19 cellular contexts compared by ENCODE assay signal in genomic region chr13:26646603-26647002, GRCh38.
DNase-seq lines count a peak whose midpoint lies in the region; ATAC-seq and TF ChIP-seq lines count a peak whose summit lies in the region.
"Had no signal": no experiment of that assay in that cellular context is flagged by ENCODE, and none has a peak within 500 bp of the region (broad histone marks: within the 10 kb centered on the region; RNA-seq: fewer than 3 reads in every experiment).

No MANE protein-coding gene starts in this region.

- no peaks in the 10 kb centered on the region for H3K27me3 ChIP-seq in iPS-20b (ENCODE audit: insufficient read depth, low read length)
- H3K27me3 ChIP-seq: BE2C had no signal

- H3K9ac ChIP-seq in iPS-20b (ENCODE audit: low read depth, low read length), result no peak overlapping the region

- H3K27ac Mint-ChIP-seq in HFFc6 (peak overlapping the region; percentile 38), chondrocyte (ENCODE audit: unreplicated experiment) (peak overlapping the region; percentile 77), CD14-positive monocyte (no peak overlapping the region)
- H3K27ac Mint-ChIP-seq: CD4-positive, CD25-positive, alpha-beta regulatory T cell had no signal

- peaks cover 9% of the 10 kb centered on the region; the same call in 1 of the 2 replicates for H3K9me3 ChIP-seq in iPS-20b (ENCODE audit: insufficient read depth, low read depth, low read length)

- ATAC-seq in HG03520 (IDR thresholded peaks at IDR 0.05; ENCODE audit: unreplicated experiment) (no peak), GM21423 (IDR thresholded peaks at IDR 0.05; ENCODE audit: unreplicated experiment) (no peak)
- ATAC-seq: A549, GM12878 had no signal

- peaks cover 17% of the 10 kb centered on the region; the same call in 1 of the 2 replicates for H3K4me1 ChIP-seq in iPS-20b (ENCODE audit: insufficient read depth, low read length)
- H3K4me1 ChIP-seq: A549, BE2C had no signal

- H3K27ac ChIP-seq in iPS-20b (ENCODE audit: low read length), result no peak overlapping the region
- H3K27ac ChIP-seq: A549, RWPE1 had no signal

- TF ChIP-seq CTCF in HFFc6 (IDR thresholded peaks at IDR 0.05) (no peak), chondrocyte (IDR thresholded peaks at IDR 0.05) (no peak), CD14-positive monocyte (IDR thresholded peaks at IDR 0.05) (no peak)

- DNase-seq in HFFc6, result no peak
- no peak for DNase-seq in chondrocyte (ENCODE audit: low spot score)
- DNase-seq in renal cortical epithelial cell (ENCODE audit: low read depth), result peak; percentile 7
- DNase-seq in CD14-positive monocyte (ENCODE audit: low spot score), result no peak
- DNase-seq: BE2C; CD4-positive, CD25-positive, alpha-beta regulatory T cell; DMS79; HCEC 1CT; KG1; NCI-H1092; NCI-H1436; NCI-H187 treated with DMSO at 0.1 percent for 48 hours; NCI-H69 had no signal

- peak overlapping the region; percentile 24; the same call in 1 of the 2 replicates for H3K4me3 ChIP-seq in iPS-20b (ENCODE audit: low read length)
- H3K4me3 ChIP-seq: A549, GM12878 had no signal

- H3K4me1 Mint-ChIP-seq in HFFc6 (ENCODE audit: low read depth), result peaks cover 41% of the 10 kb centered on the region
- peaks cover 22% of the 10 kb centered on the region for H3K4me1 Mint-ChIP-seq in chondrocyte (ENCODE audit: low read depth)
- no peaks in the 10 kb centered on the region for H3K4me1 Mint-ChIP-seq in CD14-positive monocyte
- H3K4me1 Mint-ChIP-seq: CD4-positive, CD25-positive, alpha-beta regulatory T cell had no signal

- H3K9me3 Mint-ChIP-seq in HFFc6, result peaks cover 13% of the 10 kb centered on the region
- H3K9me3 Mint-ChIP-seq in chondrocyte (ENCODE audit: low read depth), result peaks cover 26% of the 10 kb centered on the region
- peaks cover 6 to 18% (median 15%) of the 10 kb centered on the region in 7 donors for H3K9me3 Mint-ChIP-seq in CD14-positive monocyte

- H3K4me3 Mint-ChIP-seq in HFFc6 (peak overlapping the region; percentile 20; the same call in 1 of the 2 replicates), chondrocyte (ENCODE audit: unreplicated experiment) (no peak overlapping the region), CD14-positive monocyte (no peak overlapping the region)
- H3K4me3 Mint-ChIP-seq: CD4-positive, CD25-positive, alpha-beta regulatory T cell had no signal

- intact Hi-C loops in CD14-positive monocyte (cut with micrococcal nuclease), result no loop called here

- peaks cover 9% of the 10 kb centered on the region; the same call in 1 of the 2 replicates for H3K36me3 ChIP-seq in iPS-20b (ENCODE audit: insufficient read depth, low read depth, low read length)
- H3K36me3 ChIP-seq: BE2C had no signal

- H3K36me3 Mint-ChIP-seq in HFFc6 (ENCODE audit: low read depth) (peaks cover 47% of the 10 kb centered on the region), chondrocyte (ENCODE audit: low read depth) (peaks cover 22% of the 10 kb centered on the region), CD14-positive monocyte (peaks cover 0 to 2% of the 10 kb centered on the region in 2 donors)
- H3K36me3 Mint-ChIP-seq: CD4-positive, CD25-positive, alpha-beta regulatory T cell had no signal

- H3K27me3 Mint-ChIP-seq in HFFc6 (ENCODE audit: insufficient read depth), result no peaks in the 10 kb centered on the region; the same call in 1 of the 2 replicates
- no peaks in the 10 kb centered on the region for H3K27me3 Mint-ChIP-seq in chondrocyte (ENCODE audit: low read depth)
- peaks cover 0 to 2% (median 1%) of the 10 kb centered on the region in 3 donors for H3K27me3 Mint-ChIP-seq in CD14-positive monocyte (ENCODE audit: low read depth in 3 of 3)

Comparison
In these comparisons a context has a peak if more than half of its experiments do, and no peak if none do; other contexts are left out.
1. H3K27ac Mint-ChIP-seq: peak in HFFc6 (single experiment) and chondrocyte (single experiment); none in CD14-positive monocyte (0 of 7).